In genomic region chr2:85914916-85915315, GRCh38 we compare ENCODE assay signal across 1 cellular context.
TF ChIP-seq lines count a peak whose summit lies in the region.

No MANE protein-coding gene starts in this region.

TF ChIP-seq in HepG2, 621 proteins besides CTCF, POLR2A, EP300 and RAD21:
- TF ChIP-seq MNT (IDR thresholded peaks at IDR 0.05) (0 out of 2 replicates have a peak, but pooled peaks have one; percentile 41), ZNF292 (CRISPR knock-in tag; IDR thresholded peaks at IDR 0.05; ENCODE audit: borderline replicate concordance, low read depth) (no peak)
